In genomic region chr10:62037890-62038608, GRCh38 we compare ENCODE assay signal across 7 cellular contexts.
DNase-seq lines count a peak whose midpoint lies in the region; ATAC-seq lines count a peak whose summit lies in the region.

No MANE protein-coding gene starts in this region.

- H3K9me2 ChIP-seq in GM23248 (ENCODE audit: insufficient read depth), result no peaks in the 10 kb centered on the region
- no peaks in the 10 kb centered on the region for H3K9me2 ChIP-seq in Karpas-422 (replicated peaks; ENCODE audit: insufficient read depth, low read length)

- H3K27me3 ChIP-seq in GM23248 (replicated peaks; ENCODE audit: insufficient read depth) (no peaks in the 10 kb centered on the region), endocrine pancreas (ENCODE audit: control insufficient read depth, insufficient read depth, low read length) (no peaks in the 10 kb centered on the region), skeletal muscle satellite cell (ENCODE audit: control insufficient read depth, insufficient read depth, low read length) (no peaks in the 10 kb centered on the region), Karpas-422 (ENCODE audit: low read length) (no peaks in the 10 kb centered on the region)

- in situ Hi-C loops in GM23248 (cut with MboI), result loop anchor here (25.0 kb wide), 1 partner anchor 774 kb away; the partner anchor contains the start of genes ADO and EGR2

- H3K36me3 ChIP-seq in GM23248 (ENCODE audit: low read depth) (no peaks in the 10 kb centered on the region), endocrine pancreas (ENCODE audit: control insufficient read depth, insufficient read depth, low read length) (no peaks in the 10 kb centered on the region), skeletal muscle satellite cell (ENCODE audit: insufficient read depth, low read length) (no peaks in the 10 kb centered on the region), Karpas-422 (ENCODE audit: insufficient read depth, low read length) (no peaks in the 10 kb centered on the region)

- H2AFZ ChIP-seq in GM23248 (peak overlapping the region; percentile 25; the same call in 1 of the 2 replicates), Karpas-422 (ENCODE audit: low read length) (no peak overlapping the region)

- H3K4me3 ChIP-seq in GM23248 (peak overlapping the region; percentile 50; the same call in 1 of the 2 replicates), endocrine pancreas (ENCODE audit: control insufficient read depth, insufficient read depth, low read length) (peak overlapping the region; percentile 35), skeletal muscle satellite cell (ENCODE audit: low read length) (no peak overlapping the region), Karpas-422 (ENCODE audit: low read length) (no peak overlapping the region)

- no peaks in the 10 kb centered on the region for H3K9me3 ChIP-seq in GM23248 (ENCODE audit: low read depth)
- no peaks in the 10 kb centered on the region for H3K9me3 ChIP-seq in endocrine pancreas (ENCODE audit: control insufficient read depth, low read length)
- H3K9me3 ChIP-seq in skeletal muscle satellite cell (replicated peaks; ENCODE audit: low read length), result no peaks in the 10 kb centered on the region
- H3K9me3 ChIP-seq in Karpas-422 (ENCODE audit: low read length), result no peaks in the 10 kb centered on the region

- H3K4me2 ChIP-seq in GM23248 (ENCODE audit: unreplicated experiment) (peak overlapping the region; percentile 68), skeletal muscle satellite cell (ENCODE audit: low read length) (peak overlapping the region; percentile 67), Karpas-422 (ENCODE audit: low read depth, low read length, poor library complexity, severe bottlenecking) (no peak overlapping the region)

- H4K20me1 ChIP-seq in GM23248 (ENCODE audit: insufficient read depth), result no peaks in the 10 kb centered on the region
- H4K20me1 ChIP-seq in Karpas-422 (ENCODE audit: insufficient read depth, low read depth, low read length), result no peaks in the 10 kb centered on the region

- DNase-seq in GM23248 (no peak), NCI-H748 (lab: John Stamatoyannopoulos, UW; ENCODE audit: unreplicated experiment) (peak; percentile 79), occipital lobe (lab: John Stamatoyannopoulos, UW) (no peak), Karpas-422 (no peak)

- no peak for ATAC-seq in HG02840 (IDR thresholded peaks at IDR 0.05; ENCODE audit: low FRiP score, unreplicated experiment)

- peaks cover 18% of the 10 kb centered on the region for H3F3A ChIP-seq in GM23248 (ENCODE audit: insufficient read depth)

- H3K27ac ChIP-seq in GM23248, result peak overlapping the region; percentile 8; the same call in 1 of the 2 replicates
- no peak overlapping the region for H3K27ac ChIP-seq in Karpas-422 (ENCODE audit: low read length)

- H3K4me1 ChIP-seq in GM23248 (ENCODE audit: insufficient read depth) (peaks cover 51% of the 10 kb centered on the region), endocrine pancreas (ENCODE audit: control insufficient read depth, insufficient read depth, low read length) (peaks cover 9% of the 10 kb centered on the region), skeletal muscle satellite cell (ENCODE audit: control insufficient read depth, insufficient read depth, low read length) (peaks cover 42% of the 10 kb centered on the region), Karpas-422 (ENCODE audit: low read length) (peaks cover 20% of the 10 kb centered on the region)

- H3K9ac ChIP-seq in GM23248 (0 out of 2 replicates have a peak overlapping the region, but pooled peaks have one; percentile 12), endocrine pancreas (ENCODE audit: control insufficient read depth, insufficient read depth, low read length) (no peak overlapping the region), skeletal muscle satellite cell (ENCODE audit: low read depth, low read length) (peak overlapping the region; percentile 35), Karpas-422 (ENCODE audit: low read length) (no peak overlapping the region)

- H3K79me2 ChIP-seq in GM23248 (ENCODE audit: insufficient read depth) (peaks cover 72% of the 10 kb centered on the region), Karpas-422 (ENCODE audit: low read length) (no peaks in the 10 kb centered on the region)

Comparison
In these comparisons a context has a peak if more than half of its experiments do, and no peak if none do; other contexts are left out.
1. H3K4me3 ChIP-seq: peak in GM23248 (single experiment) and endocrine pancreas (single experiment); none in skeletal muscle satellite cell (single experiment) and Karpas-422 (single experiment).
2. H3K9ac ChIP-seq: peak in GM23248 (single experiment) and skeletal muscle satellite cell (single experiment); none in endocrine pancreas (single experiment) and Karpas-422 (single experiment).